1 cellular context compared by ENCODE assay signal in genomic region chr9:133888048-133888778, GRCh38.
A peak's percentile ranks its signal among the peaks of the same experiment; 100 is the strongest.
TF ChIP-seq lines count a peak whose summit lies in the region.

No MANE protein-coding gene starts in this region.

TF ChIP-seq in HepG2, 621 proteins besides CTCF, POLR2A, EP300 and RAD21 (continued from another document and continues in another):
- no peak for TF ChIP-seq MAZ (IDR thresholded peaks at IDR 0.05; ENCODE audit: borderline replicate concordance, low read depth, low read length)
- peak; percentile 44; the same call in 1 of the 2 replicates for TF ChIP-seq MAZ (CRISPR knock-in tag; IDR thresholded peaks at IDR 0.05; ENCODE audit: low read depth)
- no peak for TF ChIP-seq RFXANK (CRISPR knock-in tag; IDR thresholded peaks at IDR 0.05)
- TF ChIP-seq YEATS4 (CRISPR knock-in tag; IDR thresholded peaks at IDR 0.05; ENCODE audit: borderline replicate concordance): peak; percentile 84; the same call in 1 of the 2 replicates
- peak; percentile 78 for TF ChIP-seq ZNF430 (CRISPR knock-in tag; IDR thresholded peaks at IDR 0.05)
- peak; percentile 81; the same call in 1 of the 2 replicates for TF ChIP-seq STAT6 (CRISPR knock-in tag; IDR thresholded peaks at IDR 0.05; ENCODE audit: borderline replicate concordance)
- TF ChIP-seq DDIT3 (CRISPR knock-in tag; IDR thresholded peaks at IDR 0.05): no peak
- no peak for TF ChIP-seq TCF12 (IDR thresholded peaks at IDR 0.05)
- TF ChIP-seq TCF12 (CRISPR knock-in tag; IDR thresholded peaks at IDR 0.05): peak; percentile 87
- TF ChIP-seq MIER3 (CRISPR knock-in tag; IDR thresholded peaks at IDR 0.05; ENCODE audit: borderline replicate concordance): peak; percentile 52; the same call in 1 of the 2 replicates
- TF ChIP-seq TRAFD1 (CRISPR knock-in tag; IDR thresholded peaks at IDR 0.05; ENCODE audit: borderline replicate concordance): no peak
- TF ChIP-seq ERF (CRISPR knock-in tag; IDR thresholded peaks at IDR 0.05): no peak
- peak; percentile 48; the same call in 1 of the 2 replicates for TF ChIP-seq ZNF292 (CRISPR knock-in tag; IDR thresholded peaks at IDR 0.05; ENCODE audit: borderline replicate concordance, low read depth)
- no peak for TF ChIP-seq ZSCAN30 (CRISPR knock-in tag; IDR thresholded peaks at IDR 0.05)
- TF ChIP-seq NR2C2 (CRISPR knock-in tag; IDR thresholded peaks at IDR 0.05; ENCODE audit: borderline replicate concordance): peak; percentile 68; the same call in 1 of the 2 replicates
- TF ChIP-seq TBX2 (CRISPR knock-in tag; IDR thresholded peaks at IDR 0.05; ENCODE audit: borderline replicate concordance): peak; percentile 91; the same call in 1 of the 2 replicates
- TF ChIP-seq MXD3 (CRISPR knock-in tag; IDR thresholded peaks at IDR 0.05): peak; percentile 26; the same call in 1 of the 2 replicates
- TF ChIP-seq ZBTB3 (CRISPR knock-in tag; IDR thresholded peaks at IDR 0.05; ENCODE audit: borderline replicate concordance, low read depth): no peak
- TF ChIP-seq NONO (IDR thresholded peaks at IDR 0.05): no peak
- peak; percentile 79 for TF ChIP-seq NONO (CRISPR knock-in tag; conservative IDR thresholded peaks at IDR 0.05)
- peak; percentile 56; the same call in 1 of the 2 replicates for TF ChIP-seq IRF2 (CRISPR knock-in tag; IDR thresholded peaks at IDR 0.05)
- peak; percentile 65; the same call in 1 of the 2 replicates for TF ChIP-seq SKIL (CRISPR knock-in tag; IDR thresholded peaks at IDR 0.05; ENCODE audit: borderline replicate concordance)
- 0 out of 2 replicates have a peak, but pooled peaks have one; percentile 48 for TF ChIP-seq ZFP37 (CRISPR knock-in tag; IDR thresholded peaks at IDR 0.05; ENCODE audit: borderline replicate concordance)
- 0 out of 2 replicates have a peak, but pooled peaks have one; percentile 27 for TF ChIP-seq GATA4 (IDR thresholded peaks at IDR 0.05; ENCODE audit: borderline replicate concordance, low read depth)
- TF ChIP-seq ZNF207 (IDR thresholded peaks at IDR 0.05; ENCODE audit: borderline replicate concordance): no peak
- TF ChIP-seq MEIS2 (CRISPR knock-in tag; IDR thresholded peaks at IDR 0.05): peak; percentile 64; the same call in 1 of the 2 replicates
- peak; percentile 41; the same call in 1 of the 2 replicates for TF ChIP-seq HNF1A (IDR thresholded peaks at IDR 0.05; ENCODE audit: low read depth)
- TF ChIP-seq HNF1A (CRISPR knock-in tag; IDR thresholded peaks at IDR 0.05; ENCODE audit: borderline replicate concordance): peak; percentile 62; the same call in 1 of the 2 replicates
- TF ChIP-seq PHB2 (IDR thresholded peaks at IDR 0.05; ENCODE audit: partially characterized antibody): no peak
- no peak for TF ChIP-seq KIAA2018 (CRISPR knock-in tag; IDR thresholded peaks at IDR 0.05; ENCODE audit: borderline replicate concordance)
- peak; percentile 5; the same call in 1 of the 2 replicates for TF ChIP-seq ZBTB33 (CRISPR knock-in tag; IDR thresholded peaks at IDR 0.05)
- peak; percentile 59 for TF ChIP-seq ONECUT2 (CRISPR knock-in tag; IDR thresholded peaks at IDR 0.05)
- 0 out of 2 replicates have a peak, but pooled peaks have one; percentile 51 for TF ChIP-seq MAF1 (CRISPR knock-in tag; IDR thresholded peaks at IDR 0.05; ENCODE audit: borderline replicate concordance)
- peak; percentile 83 for TF ChIP-seq CREM (IDR thresholded peaks at IDR 0.05)
- no peak for TF ChIP-seq CREM (CRISPR knock-in tag; IDR thresholded peaks at IDR 0.05)
- TF ChIP-seq NFYB (CRISPR knock-in tag; IDR thresholded peaks at IDR 0.05): no peak; the same call in 1 of the 2 replicates
- peak; percentile 41; the same call in 1 of the 2 replicates for TF ChIP-seq FOXC1 (CRISPR knock-in tag; IDR thresholded peaks at IDR 0.05; ENCODE audit: borderline replicate concordance)
- TF ChIP-seq ZNF768 (CRISPR knock-in tag; IDR thresholded peaks at IDR 0.05): peak; percentile 50; the same call in 1 of the 2 replicates
